In the genomic region with DNA sequence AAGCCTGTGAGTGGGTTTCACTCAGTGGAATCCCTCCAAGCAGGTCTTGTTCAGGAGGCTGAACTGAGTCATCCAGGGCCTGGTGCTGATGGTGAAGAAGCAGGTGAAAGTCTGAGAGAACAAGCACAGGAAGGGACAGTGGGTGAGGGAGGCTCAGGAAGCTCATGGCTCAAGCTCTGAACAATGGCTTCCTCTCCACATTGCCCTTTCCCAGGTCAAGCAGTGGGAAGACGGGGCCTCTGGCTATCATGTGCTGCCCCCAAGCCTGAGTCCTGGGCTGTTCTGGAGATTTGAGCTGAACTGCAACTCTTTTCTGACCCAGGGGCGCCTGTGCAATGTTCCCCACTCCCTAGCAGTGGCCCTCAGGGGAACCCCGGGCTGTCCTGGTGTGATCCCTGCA, we compare ENCODE assay signal across 24 cellular contexts. TPM values are rescaled to one million over a fixed set of nuclear protein-coding genes. Genes with fewer than 3 reads are reported as not detected.
DNase-seq lines count a peak whose midpoint lies in the region; ATAC-seq, FAIRE-seq and TF ChIP-seq lines count a peak whose summit lies in the region.
"Had no signal": no experiment of that assay in that cellular context is flagged by ENCODE, and none has a peak within 500 bp of the region (broad histone marks: within the 10 kb centered on the region; RNA-seq: fewer than 3 reads in every experiment).

No MANE protein-coding gene starts in this region.

- no peak for FAIRE-seq in HepG2 (lab: Jason Lieb, UNC)
- FAIRE-seq: GM12891, GM18507 had no signal

- peaks cover 29% of the 10 kb centered on the region for H3K9me3 Mint-ChIP-seq in endodermal cell

- BruUV-seq in HepG2 (replicated peaks; lab: Mats Ljungman, UMichigan): no TSS peak

- H3K4me1 ChIP-seq in HepG2 (ENCODE audit: insufficient read depth, low read length): peaks cover 2% of the 10 kb centered on the region; the same call in 1 of the 2 replicates
- H3K4me1 ChIP-seq in right lobe of liver: no peaks in the 10 kb centered on the region
- peaks cover 6% of the 10 kb centered on the region for H3K4me1 ChIP-seq in endodermal cell (ENCODE audit: control insufficient read depth, insufficient read depth, low read length)
- H3K4me1 ChIP-seq: HAP-1 had no signal

- in situ Hi-C loops in HepG2 (cut with HindIII; ENCODE audit: extremely low pct_ligation_motif_present, low pct_unique_long_range_greater_than_20kb): no loop called here

- no peaks in the 10 kb centered on the region for H3K36me3 ChIP-seq in HepG2 (replicated peaks in 1 of 2; ENCODE audit: control insufficient read depth in 1 of 2, insufficient read depth in 2 of 2, low read length in 2 of 2)
- H3K36me3 ChIP-seq in right lobe of liver: no peaks in the 10 kb centered on the region
- H3K36me3 ChIP-seq in endodermal cell (ENCODE audit: control insufficient read depth, insufficient read depth, low read length): no peaks in the 10 kb centered on the region
- H3K36me3 ChIP-seq in MG63: no peaks in the 10 kb centered on the region
- H3K36me3 ChIP-seq: HAP-1 had no signal

- H3K9ac ChIP-seq in HepG2 (ENCODE audit: insufficient read depth, low read depth, low read length): no peak overlapping the region
- no peak overlapping the region for H3K9ac ChIP-seq in endodermal cell (ENCODE audit: extremely low read depth, low read length, poor library complexity, severe bottlenecking)

- H3K9me3 ChIP-seq in HepG2 (ENCODE audit: low read length) (peaks cover 24% of the 10 kb centered on the region), right lobe of liver (no peaks in the 10 kb centered on the region), endodermal cell (ENCODE audit: control insufficient read depth, low read length) (peaks cover 28% of the 10 kb centered on the region), MG63 (no peaks in the 10 kb centered on the region)
- H3K9me3 ChIP-seq: HAP-1 had no signal

- H3K27ac Mint-ChIP-seq in endodermal cell: no peak overlapping the region
- H3K27ac Mint-ChIP-seq: CD4-positive, alpha-beta memory T cell; GM23338; HFFc6 had no signal

- TF ChIP-seq CTCF in HepG2 (CRISPR knock-in tag; IDR thresholded peaks at IDR 0.05) (no peak), right lobe of liver (IDR thresholded peaks at IDR 0.05) (no peak), endodermal cell (conservative IDR thresholded peaks at IDR 0.05) (no peak)

- CTCF ChIA-PET in HepG2 (lab: Yijun Ruan, JAX; ENCODE audit: low intra/inter-chr PET ratio, low total read pairs): no interaction called here

- no peaks in the 10 kb centered on the region for H4K20me1 ChIP-seq in HepG2 (ENCODE audit: insufficient read depth, low read length)

- WGBS in HepG2 (ENCODE audit: low lambda C conversion rate): 7% methylated on average over 3 of the region's 3 CpGs
- 40% methylated on average over 2 of the region's 3 CpGs for WGBS in right lobe of liver (ENCODE audit: insufficient coverage, low coverage, low lambda C conversion rate, missing lambda C conversion rate)
- 85 to 100% methylated on average over 2 to 3 of the region's 3 CpGs for WGBS in endodermal cell (ENCODE audit: insufficient coverage in 1 of 2, insufficient read length in 1 of 2), 2 experiments

- no peak for DNase-seq in HepG2 (ENCODE audit: low spot score)
- DNase-seq in right lobe of liver: no peak
- peak; percentile 27 for DNase-seq in endodermal cell
- peak; percentile 54 for DNase-seq in posterior vena cava (ENCODE audit: low spot score)
- no peak for DNase-seq in MG63
- DNase-seq: C1 segment of cervical spinal cord; Calu3; CD4-positive, alpha-beta memory T cell; COR-L47; DMS53; DMS79 treated with DMSO at 0.1 percent for 48 hours; GF-D8; HFFc6 had no signal

- H3K4me3 ChIP-seq in HepG2 (replicated peaks in 1 of 3; ENCODE audit: insufficient read depth in 1 of 3, low read depth in 2 of 3, low read length in 3 of 3) (no peak overlapping the region), right lobe of liver (no peak overlapping the region), endodermal cell (ENCODE audit: low read length) (no peak overlapping the region), MG63 (no peak overlapping the region)
- H3K4me3 ChIP-seq: GM23338, HAP-1 had no signal

- peaks cover 6% of the 10 kb centered on the region for H3K27me3 Mint-ChIP-seq in endodermal cell (ENCODE audit: insufficient read depth)

- no peak overlapping the region for H2AFZ ChIP-seq in HepG2 (ENCODE audit: low read length)
- H2AFZ ChIP-seq: GM23338 had no signal

- intact Hi-C loops in HepG2 (cut with micrococcal nuclease; ENCODE audit: unreplicated experiment): no loop called here
- intact Hi-C loops in right lobe of liver (cut with DNase I): no loop called here
- intact Hi-C loops in posterior vena cava (cut with DNase I): loop anchor here in 1 of 2 donors (5.0 kb wide), 1 partner anchor 972 kb away; no protein-coding TSS in a partner anchor

- H3K4me3 Mint-ChIP-seq in endodermal cell: no peak overlapping the region
- H3K4me3 Mint-ChIP-seq: CD4-positive, alpha-beta memory T cell; GM23338; HFFc6 had no signal

- POLR2A ChIA-PET in HepG2 (lab: Yijun Ruan, JAX): no interaction called here

- TF ChIP-seq POLR2A in HepG2 (IDR thresholded peaks at IDR 0.05; ENCODE audit: insufficient read depth in 1 of 2, low read depth in 2 of 2, low read length in 2 of 2) (no peak), right lobe of liver (IDR thresholded peaks at IDR 0.05) (no peak)

- TF ChIP-seq EP300 in HepG2 (IDR thresholded peaks at IDR 0.05; ENCODE audit: low read depth in 2 of 2, low read length in 2 of 2): no peak
- no peak for TF ChIP-seq EP300 in HepG2 (CRISPR knock-in tag; IDR thresholded peaks at IDR 0.05; ENCODE audit: borderline replicate concordance)

- peaks cover 11% of the 10 kb centered on the region for H3K4me1 Mint-ChIP-seq in endodermal cell
- H3K4me1 Mint-ChIP-seq: CD4-positive, alpha-beta memory T cell; GM23338 had no signal

- H3K79me2 ChIP-seq in HepG2 (ENCODE audit: insufficient read depth, low read length): no peaks in the 10 kb centered on the region

- H3K4me2 ChIP-seq in HepG2 (ENCODE audit: low read depth, low read length): no peak overlapping the region
- H3K4me2 ChIP-seq: GM23338 had no signal

- H3K27me3 ChIP-seq in HepG2 (ENCODE audit: control insufficient read depth in 1 of 2, insufficient read depth in 2 of 2, low read length in 2 of 2) (peaks cover 0 to 7% of the 10 kb centered on the region in 2 experiments; a peak in 1 of 5 replicates), right lobe of liver (no peaks in the 10 kb centered on the region), endodermal cell (ENCODE audit: control insufficient read depth, insufficient read depth, low read length, poor library complexity, severe bottlenecking) (no peaks in the 10 kb centered on the region), MG63 (no peaks in the 10 kb centered on the region)

- no peaks in the 10 kb centered on the region for H3K36me3 Mint-ChIP-seq in endodermal cell (ENCODE audit: low read depth)
- H3K36me3 Mint-ChIP-seq: CD4-positive, alpha-beta memory T cell had no signal

- H3K27ac ChIP-seq in HepG2 (ENCODE audit: extremely low read length, insufficient read depth, low read length) (no peak overlapping the region), right lobe of liver (no peak overlapping the region), endodermal cell (ENCODE audit: low read depth, low read length) (no peak overlapping the region)

- TF ChIP-seq RAD21 in HepG2 (CRISPR knock-in tag; IDR thresholded peaks at IDR 0.05): no peak

- ATAC-seq in HepG2 (peak; percentile 50), right lobe of liver (no peak), HG03139 (IDR thresholded peaks at IDR 0.05; ENCODE audit: unreplicated experiment) (no peak)
- ATAC-seq: GM23338 had no signal

RNA-seq across cellular contexts. Expression of a gene that starts 3.4 kb away (rescaled TPM):
- total RNA-seq in HepG2 (2016; rRNA removed; fragmentation: Illumina TruSeq; extraction: Trizol): 0.15 TPM in 1 of 2 replicates, not detected in the other
- total RNA-seq in HepG2 (2016; cell fraction: cytosol; rRNA removed; fragmentation: Illumina TruSeq; extraction: Trizol; ENCODE audit: low read depth): not detected in 2 replicates
- total RNA-seq in HepG2 (2016; cell fraction: insoluble cytoplasmic fraction; rRNA removed; fragmentation: Illumina TruSeq; extraction: Trizol): not detected in 2 replicates
- total RNA-seq in HepG2 (2016; cell fraction: membrane; rRNA removed; fragmentation: Illumina TruSeq; extraction: Trizol): not detected in 2 replicates
- not detected in 2 replicates for total RNA-seq in HepG2 (2016; cell fraction: nucleus; rRNA removed; fragmentation: Illumina TruSeq; extraction: Trizol)
- not detected in 2 replicates for polyA plus RNA-seq in HepG2 (2011; rRNA removed)
- not detected in 2 replicates for polyA plus RNA-seq in HepG2 (2011; cell fraction: cytosol; rRNA removed)
- polyA plus RNA-seq in HepG2 (2011; cell fraction: nucleus; rRNA removed): not detected in 2 replicates
- not detected in 2 replicates for polyA plus RNA-seq in HepG2 (2012)
- polyA plus RNA-seq in HepG2 (2016; cell fraction: cytosol; fragmentation: Illumina TruSeq; extraction: Trizol; ENCODE audit: low read depth): not detected in 2 replicates
- not detected in 2 replicates for polyA plus RNA-seq in HepG2 (2016; cell fraction: insoluble cytoplasmic fraction; fragmentation: Illumina TruSeq; extraction: Trizol; ENCODE audit: low read depth)
- polyA plus RNA-seq in HepG2 (2016; cell fraction: membrane; fragmentation: Illumina TruSeq; extraction: Trizol; ENCODE audit: low read depth): not detected in 2 replicates
- polyA plus RNA-seq in HepG2 (2016; cell fraction: nucleus; fragmentation: Illumina TruSeq; extraction: Trizol; ENCODE audit: insufficient read depth, low read depth): not detected in 2 replicates
- polyA minus RNA-seq in HepG2 (2011; rRNA and poly(A)+ RNA removed; ENCODE audit: low replicate concordance): not detected in 2 replicates
- polyA minus RNA-seq in HepG2 (2011; cell fraction: cytosol; rRNA and poly(A)+ RNA removed): not detected in 2 replicates
- not detected in 2 replicates for polyA minus RNA-seq in HepG2 (2011; cell fraction: nucleus; rRNA and poly(A)+ RNA removed)
- not detected for total RNA-seq in right lobe of liver
- total RNA-seq in endodermal cell: not detected
- not detected for polyA plus RNA-seq in endodermal cell (2013, experiment 1 of 2)
- polyA plus RNA-seq in endodermal cell (2013, experiment 2 of 2): not detected
- total RNA-seq in posterior vena cava: not detected
- not detected in 2 replicates for total RNA-seq in MG63 (2014; rRNA removed; shearing (Covaris generic); ENCODE audit: low replicate concordance)
- total RNA-seq: A172; A673; Calu3; CD4-positive, alpha-beta memory T cell; Daoy; G401; GM23338; H4; HFFc6 had no signal
- polyA plus RNA-seq: BJ; CD4-positive, alpha-beta memory T cell; GM23338 had no signal

RNA-seq across cellular contexts. Expression of a gene that starts 40.8 kb away (rescaled TPM):
- total RNA-seq in HepG2 (2016; rRNA removed; fragmentation: Illumina TruSeq; extraction: Trizol) (0.07 TPM in 1 of 2 replicates, not detected in the other), right lobe of liver (not detected), endodermal cell (not detected), posterior vena cava (not detected)
- not detected in 2 replicates for total RNA-seq in HepG2 (2016; cell fraction: cytosol; rRNA removed; fragmentation: Illumina TruSeq; extraction: Trizol; ENCODE audit: low read depth)
- total RNA-seq in HepG2 (2016; cell fraction: insoluble cytoplasmic fraction; rRNA removed; fragmentation: Illumina TruSeq; extraction: Trizol): not detected in 2 replicates
- not detected in 2 replicates for total RNA-seq in HepG2 (2016; cell fraction: membrane; rRNA removed; fragmentation: Illumina TruSeq; extraction: Trizol)
- total RNA-seq in HepG2 (2016; cell fraction: nucleus; rRNA removed; fragmentation: Illumina TruSeq; extraction: Trizol): not detected in 2 replicates
- not detected in 2 replicates for polyA plus RNA-seq in HepG2 (2011; rRNA removed)
- polyA plus RNA-seq in HepG2 (2011; cell fraction: cytosol; rRNA removed): not detected in 2 replicates
- not detected in 2 replicates for polyA plus RNA-seq in HepG2 (2011; cell fraction: nucleus; rRNA removed)
- polyA plus RNA-seq in HepG2 (2012): not detected in 2 replicates
- not detected in 2 replicates for polyA plus RNA-seq in HepG2 (2016; cell fraction: cytosol; fragmentation: Illumina TruSeq; extraction: Trizol; ENCODE audit: low read depth)
- polyA plus RNA-seq in HepG2 (2016; cell fraction: insoluble cytoplasmic fraction; fragmentation: Illumina TruSeq; extraction: Trizol; ENCODE audit: low read depth): not detected in 2 replicates
- polyA plus RNA-seq in HepG2 (2016; cell fraction: membrane; fragmentation: Illumina TruSeq; extraction: Trizol; ENCODE audit: low read depth): not detected in 2 replicates
- not detected in 2 replicates for polyA plus RNA-seq in HepG2 (2016; cell fraction: nucleus; fragmentation: Illumina TruSeq; extraction: Trizol; ENCODE audit: insufficient read depth, low read depth)
- not detected in 2 replicates for polyA minus RNA-seq in HepG2 (2011; rRNA and poly(A)+ RNA removed; ENCODE audit: low replicate concordance)
- polyA minus RNA-seq in HepG2 (2011; cell fraction: cytosol; rRNA and poly(A)+ RNA removed): not detected in 2 replicates
- polyA minus RNA-seq in HepG2 (2011; cell fraction: nucleus; rRNA and poly(A)+ RNA removed): 0.25 TPM in 1 of 2 replicates, not detected in the other
- not detected for polyA plus RNA-seq in endodermal cell (2013, experiment 1 of 2)
- polyA plus RNA-seq in endodermal cell (2013, experiment 2 of 2): not detected
- not detected in 2 replicates for total RNA-seq in MG63 (2014; rRNA removed; shearing (Covaris generic); ENCODE audit: low replicate concordance)
- total RNA-seq: A172; A673; Calu3; CD4-positive, alpha-beta memory T cell; Daoy; G401; GM23338; H4; HFFc6 had no signal
- polyA plus RNA-seq: BJ; CD4-positive, alpha-beta memory T cell; GM23338 had no signal

Comparison
In these comparisons a context has a peak if more than half of its experiments do, and no peak if none do; other contexts are left out.
1. DNase-seq: peak in endodermal cell (single experiment) and posterior vena cava (single experiment); none in HepG2 (single experiment), right lobe of liver (0 of 3) and MG63 (single experiment).